8 cellular contexts compared by ENCODE assay signal in the genomic region with DNA sequence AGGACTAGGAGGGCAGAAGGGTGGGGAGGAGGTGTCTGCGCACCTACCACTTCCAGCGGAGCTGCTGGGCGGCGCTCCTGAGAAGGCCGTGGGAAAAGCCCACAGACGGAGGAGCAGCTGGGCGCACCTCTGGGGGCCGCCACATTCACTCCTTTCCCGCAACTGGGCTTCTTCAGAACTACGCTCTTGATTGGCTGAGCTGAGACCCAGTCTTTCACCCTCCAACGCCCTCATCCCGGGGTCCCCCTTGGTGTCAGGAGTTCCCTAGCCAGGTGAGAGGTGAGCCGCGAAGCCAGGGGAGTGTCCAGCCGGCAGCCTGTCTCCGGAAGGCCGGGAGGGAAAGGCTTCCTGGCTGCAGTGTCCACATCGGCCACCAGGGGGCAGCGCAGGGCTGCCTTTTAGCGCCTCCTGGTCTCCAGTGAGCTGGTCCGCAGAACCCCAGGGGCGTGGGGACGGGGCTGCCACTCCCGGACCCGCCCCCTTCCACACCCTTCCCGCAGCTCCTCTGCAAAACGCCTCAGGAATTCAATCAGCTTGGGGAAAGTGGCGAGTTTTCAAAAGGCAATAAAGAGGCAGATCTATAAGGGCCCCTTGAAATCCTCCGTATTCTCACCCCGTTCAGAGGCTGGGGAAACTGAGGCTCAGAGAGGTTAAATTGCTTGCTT.
DNase-seq lines count a peak whose midpoint lies in the region; TF ChIP-seq lines count a peak whose summit lies in the region.

No MANE protein-coding gene starts in this region.

- intact Hi-C loops in activated T-helper 2 cell treated with anti-CD3 and anti-CD28 coated beads, Interferon-gamma antibody, Interleukin-2, Interleukin-4, amounts not matched to agents 10 μg/mL and 5 μg/mL and 100 μg/mL, durations not matched to agents 14 hours and 24 hours and 36 hours (cut with micrococcal nuclease), result loop anchor here (1.0 kb wide), 2 partner anchors 231 to 395 kb away; no protein-coding TSS in a partner anchor

- H3K4me3 Mint-ChIP-seq in activated T-helper 2 cell treated with anti-CD3 and anti-CD28 coated beads, Interferon-gamma antibody, Interleukin-2, Interleukin-4, amounts not matched to agents 10 μg/mL and 5 μg/mL and 100 μg/mL, durations not matched to agents 14 hours and 24 hours and 36 hours (ENCODE audit: low read depth), result no peak overlapping the region
- H3K4me3 Mint-ChIP-seq in nephron progenitor cell, result peak overlapping the region; percentile 71

- 12% methylated on average over 30 of the region's 30 CpGs for WGBS in HUES64

- H3K36me3 ChIP-seq in HUES64 (ENCODE audit: insufficient read depth, low read length) (no peaks in the 10 kb centered on the region), Peyer's patch (no peaks in the 10 kb centered on the region)

- H3K27me3 ChIP-seq in HUES64 (ENCODE audit: insufficient read depth, low read length) (peaks cover 57% of the 10 kb centered on the region), Peyer's patch (peaks cover 0 to 15% of the 10 kb centered on the region in 2 donors)

- H3K4me1 ChIP-seq in HUES64 (ENCODE audit: insufficient read depth, low read length), result peaks cover 6% of the 10 kb centered on the region; the same call in 1 of the 2 replicates
- peaks cover 0 to 25% (median 9%) of the 10 kb centered on the region in 4 donors for H3K4me1 ChIP-seq in Peyer's patch

- no peaks in the 10 kb centered on the region for H3K9me3 Mint-ChIP-seq in activated T-helper 2 cell treated with anti-CD3 and anti-CD28 coated beads, Interferon-gamma antibody, Interleukin-2, Interleukin-4, amounts not matched to agents 10 μg/mL and 5 μg/mL and 100 μg/mL, durations not matched to agents 14 hours and 24 hours and 36 hours
- peaks cover 14% of the 10 kb centered on the region for H3K9me3 Mint-ChIP-seq in nephron progenitor cell

- no peaks in the 10 kb centered on the region for H3K36me3 Mint-ChIP-seq in activated T-helper 2 cell treated with anti-CD3 and anti-CD28 coated beads, Interferon-gamma antibody, Interleukin-2, Interleukin-4, amounts not matched to agents 10 μg/mL and 5 μg/mL and 100 μg/mL, durations not matched to agents 14 hours and 24 hours and 36 hours (ENCODE audit: low read depth)
- H3K36me3 Mint-ChIP-seq in nephron progenitor cell (ENCODE audit: low read depth), result no peaks in the 10 kb centered on the region

- DNase-seq in NCI-H187 (lab: John Stamatoyannopoulos, UW) (peak; percentile 45 to 64), NCI-H187 treated with DMSO at 0.1 percent for 48 hours (lab: John Stamatoyannopoulos, UW) (no peak), Peyer's patch (peak; percentile 73 to 94 (median 89)), fibroblast of the aortic adventitia (ENCODE audit: low read depth) (peak; percentile 87), nephron progenitor cell (peak; percentile 98)
- DNase-seq in activated T-helper 2 cell treated with anti-CD3 and anti-CD28 coated beads, Interferon-gamma antibody, Interleukin-2, Interleukin-4, amounts not matched to agents 10 μg/mL and 5 μg/mL and 100 μg/mL, durations not matched to agents 14 hours and 24 hours and 36 hours (ENCODE audit: low spot score), result peak; percentile 65
- DNase-seq in stimulated activated naive CD4-positive, alpha-beta T cell (lab: John Stamatoyannopoulos, UW), result peak; percentile 49 to 86 (median 75)

- H3K27ac ChIP-seq in HUES64 (ENCODE audit: low read depth, low read length) (no peak overlapping the region), Peyer's patch (peak overlapping the region in 1 of 4 donors; percentile 55)

- H3K4me3 ChIP-seq in HUES64 (ENCODE audit: low read length), result peak overlapping the region; percentile 52
- H3K4me3 ChIP-seq in Peyer's patch, result peak overlapping the region in 3 of 4 donors; percentile 21 to 39 (median 23)
- peak overlapping the region; percentile 50 for H3K4me3 ChIP-seq in fibroblast of the aortic adventitia (ENCODE audit: low read depth, low read length)

- no peak overlapping the region for H3K27ac Mint-ChIP-seq in activated T-helper 2 cell treated with anti-CD3 and anti-CD28 coated beads, Interferon-gamma antibody, Interleukin-2, Interleukin-4, amounts not matched to agents 10 μg/mL and 5 μg/mL and 100 μg/mL, durations not matched to agents 14 hours and 24 hours and 36 hours
- H3K27ac Mint-ChIP-seq in nephron progenitor cell, result no peak overlapping the region

- H3K9me3 ChIP-seq in HUES64 (ENCODE audit: insufficient read depth, low read depth, low read length) (no peaks in the 10 kb centered on the region), Peyer's patch (no peaks in the 10 kb centered on the region)

- H3K9ac ChIP-seq in HUES64 (ENCODE audit: low read depth, low read length), result no peak overlapping the region

- H3K4me1 Mint-ChIP-seq in activated T-helper 2 cell treated with anti-CD3 and anti-CD28 coated beads, Interferon-gamma antibody, Interleukin-2, Interleukin-4, amounts not matched to agents 10 μg/mL and 5 μg/mL and 100 μg/mL, durations not matched to agents 14 hours and 24 hours and 36 hours (ENCODE audit: low read depth), result peaks cover 6% of the 10 kb centered on the region
- peaks cover 14% of the 10 kb centered on the region for H3K4me1 Mint-ChIP-seq in nephron progenitor cell

- no peak for TF ChIP-seq POLR2A in Peyer's patch (IDR thresholded peaks at IDR 0.05)

- H3K27me3 Mint-ChIP-seq in activated T-helper 2 cell treated with anti-CD3 and anti-CD28 coated beads, Interferon-gamma antibody, Interleukin-2, Interleukin-4, amounts not matched to agents 10 μg/mL and 5 μg/mL and 100 μg/mL, durations not matched to agents 14 hours and 24 hours and 36 hours (ENCODE audit: low read depth), result peaks cover 51% of the 10 kb centered on the region
- H3K27me3 Mint-ChIP-seq in nephron progenitor cell (ENCODE audit: low read depth, poor library complexity), result peaks cover 71% of the 10 kb centered on the region

- TF ChIP-seq CTCF in Peyer's patch (IDR thresholded peaks at IDR 0.05), result peak; percentile 96 to 99 (median 98)
- peak; percentile 92 for TF ChIP-seq CTCF in fibroblast of the aortic adventitia (IDR thresholded peaks at IDR 0.05; ENCODE audit: insufficient read depth, low read length)
- TF ChIP-seq CTCF in nephron progenitor cell (IDR thresholded peaks at IDR 0.05), result peak; percentile 99
